Comparison of ENCODE assay signal across 18 cellular contexts in genomic region chr2:240183370-240184197, GRCh38. TPM values are rescaled to one million over a fixed set of nuclear protein-coding genes. Genes with fewer than 3 reads are reported as not detected.
DNase-seq lines count a peak whose midpoint lies in the region; ATAC-seq and TF ChIP-seq lines count a peak whose summit lies in the region.
"Had no signal": no experiment of that assay in that cellular context is flagged by ENCODE, and none has a peak within 500 bp of the region (broad histone marks: within the 10 kb centered on the region; RNA-seq: fewer than 3 reads in every experiment).

No MANE protein-coding gene starts in this region.

- H4K20me1 ChIP-seq in PC-3 (ENCODE audit: low read length) (no peaks in the 10 kb centered on the region), H9 (ENCODE audit: control insufficient read depth, insufficient read depth, insufficient read length) (no peaks in the 10 kb centered on the region)
- H4K20me1 ChIP-seq: BLaER1 treated with 17β-estradiol and CSF1 and Interleukin-3, amounts not matched to agents 10 nM and 100 nM had no signal

- peaks cover 6% of the 10 kb centered on the region for H3K9me3 ChIP-seq in RWPE2 (ENCODE audit: severe bottlenecking)
- no peaks in the 10 kb centered on the region for H3K9me3 ChIP-seq in aorta (ENCODE audit: control insufficient read depth, low read length)
- H3K9me3 ChIP-seq in PC-3 (ENCODE audit: low read length): peaks cover 4% of the 10 kb centered on the region; the same call in 1 of the 2 replicates
- H3K9me3 ChIP-seq in H9 (ENCODE audit: control insufficient read depth, low read depth, low read length): peaks cover 13% of the 10 kb centered on the region

- DNase-seq in NCI-H2171 (lab: John Stamatoyannopoulos, UW) (peak; percentile 43), RWPE2 (ENCODE audit: low spot score) (peak; percentile 20), mesenteric fat pad (ENCODE audit: low spot score) (peak; percentile 62), aorta (peak; percentile 18 to 55), PC-3 (no peak), H9 (no peak), Right ventricle myocardium superior (no peak)
- DNase-seq: CD8-positive, alpha-beta T cell; DMS79; GOT3; NCI-H1105; NCI-H187; NCI-H345; SIG-M5 had no signal

- no peak overlapping the region for H2BK120ac ChIP-seq in H9 (ENCODE audit: low read depth, low read length, poor library complexity, severe bottlenecking)

- H4K8ac ChIP-seq in H9 (replicated peaks; ENCODE audit: insufficient read length, low read depth, low read length): no peak overlapping the region

- H3K23me2 ChIP-seq in H9 (ENCODE audit: insufficient read length, low read depth, low read length, poor library complexity, severe bottlenecking): no peaks in the 10 kb centered on the region

- peaks cover 22 to 28% of the 10 kb centered on the region in 2 experiments for H3K9me3 Mint-ChIP-seq in H9

- no peak overlapping the region for H2BK5ac ChIP-seq in H9 (ENCODE audit: insufficient read length, low read length)

- H3K4ac ChIP-seq in H9 (ENCODE audit: low read depth, low read length): no peak overlapping the region

- no peak for TF ChIP-seq CTCF in RWPE2 (IDR thresholded peaks at IDR 0.05; ENCODE audit: poor library complexity, severe bottlenecking)
- no peak for TF ChIP-seq CTCF in PC-3 (conservative IDR thresholded peaks at IDR 0.05; ENCODE audit: low read depth, low read length)
- TF ChIP-seq CTCF in H9 (conservative IDR thresholded peaks at IDR 0.05): no peak

- H3K27me3 ChIP-seq in RWPE2 (ENCODE audit: insufficient read depth, poor library complexity, severe bottlenecking) (no peaks in the 10 kb centered on the region), aorta (ENCODE audit: control insufficient read depth in 1 of 2, insufficient read depth in 2 of 2, low read length in 1 of 2) (no peaks in the 10 kb centered on the region), PC-3 (ENCODE audit: low read length) (peaks cover 86% of the 10 kb centered on the region), H9 (ENCODE audit: insufficient read depth, low read length) (no peaks in the 10 kb centered on the region)
- H3K27me3 ChIP-seq: BLaER1 treated with 17β-estradiol and CSF1 and Interleukin-3, amounts not matched to agents 10 nM and 100 nM had no signal

- H3K79me2 ChIP-seq in PC-3 (ENCODE audit: low read length) (no peaks in the 10 kb centered on the region), H9 (ENCODE audit: insufficient read depth, low read length) (no peaks in the 10 kb centered on the region)

- H3K36me3 ChIP-seq in RWPE2 (ENCODE audit: low read depth) (no peaks in the 10 kb centered on the region), aorta (ENCODE audit: control insufficient read depth in 1 of 2, insufficient read depth in 2 of 2, low read length in 1 of 2) (no peaks in the 10 kb centered on the region), PC-3 (ENCODE audit: low read depth, low read length) (no peaks in the 10 kb centered on the region)
- H3K36me3 ChIP-seq: BLaER1 treated with 17β-estradiol and CSF1 and Interleukin-3, amounts not matched to agents 10 nM and 100 nM had no signal

- ATAC-seq in RWPE2 (ENCODE audit: low read depth) (no peak), aorta (ENCODE audit: low FRiP score) (no peak), PC-3 (no peak), Right ventricle myocardium superior (ENCODE audit: poor library complexity) (no peak)
- ATAC-seq: CD8-positive, alpha-beta T cell; K562; SK-N-SH treated with all-trans-retinoic acid at 6 μM for 48 hours had no signal

- no peak overlapping the region for H3T11ph ChIP-seq in H9 (ENCODE audit: low read length)

- H2BK12ac ChIP-seq in H9 (ENCODE audit: insufficient read length, low read depth, low read length): no peak overlapping the region

- intact Hi-C loops in aorta (cut with DNase I): no loop called here
- intact Hi-C loops in PC-3 (cut with micrococcal nuclease): no loop called here
- intact Hi-C loops in Right ventricle myocardium superior (cut with DNase I): no loop called here

- 81 to 83% methylated on average over 20 of the region's 20 CpGs for WGBS in aorta, 2 donors
- WGBS in H9 (ENCODE audit: extremely low coverage, insufficient read length, low lambda C conversion rate): no CpG with 5 or more reads among the region's 20 CpGs

- no peaks in the 10 kb centered on the region for H3K79me1 ChIP-seq in H9 (ENCODE audit: insufficient read depth, low read depth, low read length, poor library complexity, severe bottlenecking)

- peaks cover 24% of the 10 kb centered on the region for H3K27me3 Mint-ChIP-seq in H9 (ENCODE audit: low read depth)

- H2AFZ ChIP-seq in PC-3 (ENCODE audit: low read length) (no peak overlapping the region), H9 (ENCODE audit: low read length) (no peak overlapping the region)

- H3K9ac ChIP-seq in PC-3 (ENCODE audit: low read length) (no peak overlapping the region), H9 (ENCODE audit: extremely low read depth, insufficient read length, low read length) (no peak overlapping the region)
- H3K9ac ChIP-seq: BLaER1 treated with 17β-estradiol and CSF1 and Interleukin-3, amounts not matched to agents 10 nM and 100 nM had no signal

- CTCF ChIA-PET in PC-3 (lab: Charles Lee): no interaction called here

- no peak overlapping the region for H3K4me3 Mint-ChIP-seq in H9
- H3K4me3 Mint-ChIP-seq: CD8-positive, alpha-beta T cell had no signal

- H3F3A ChIP-seq in PC-3 (ENCODE audit: low read length, unreplicated experiment): no peaks in the 10 kb centered on the region

- no peak overlapping the region for H3K27ac Mint-ChIP-seq in H9
- H3K27ac Mint-ChIP-seq: CD8-positive, alpha-beta T cell had no signal

- H3K14ac ChIP-seq in H9 (ENCODE audit: insufficient read depth, low read length): no peak overlapping the region

- no peak overlapping the region for H2BK15ac ChIP-seq in H9 (ENCODE audit: low read depth, low read length)

- H3K27ac ChIP-seq in RWPE2 (ENCODE audit: poor library complexity, severe bottlenecking): no peak overlapping the region
- H3K27ac ChIP-seq in aorta (ENCODE audit: low read depth in 1 of 2, low read length in 2 of 2): no peak overlapping the region
- H3K27ac ChIP-seq in PC-3 (ENCODE audit: low read length): no peak overlapping the region
- no peak overlapping the region for H3K27ac ChIP-seq in H9 (ENCODE audit: insufficient read length, low read depth, low read length)
- H3K27ac ChIP-seq: BLaER1 treated with 17β-estradiol and CSF1 and Interleukin-3, amounts not matched to agents 10 nM and 100 nM had no signal

- H3K4me1 ChIP-seq in RWPE2 (ENCODE audit: insufficient read depth, poor library complexity, severe bottlenecking) (peaks cover 4% of the 10 kb centered on the region), aorta (ENCODE audit: control insufficient read depth in 1 of 2, insufficient read depth in 2 of 2, low read length in 2 of 2) (no peaks in the 10 kb centered on the region), PC-3 (ENCODE audit: insufficient read depth, low read length) (no peaks in the 10 kb centered on the region), H9 (ENCODE audit: insufficient read depth, low read length) (no peaks in the 10 kb centered on the region)
- H3K4me1 ChIP-seq: BLaER1 treated with 17β-estradiol and CSF1 and Interleukin-3, amounts not matched to agents 10 nM and 100 nM had no signal

- peaks cover 0 to 8% of the 10 kb centered on the region in 2 experiments; a peak in 1 of 4 replicates for H3K4me1 Mint-ChIP-seq in H9

- no peak overlapping the region for H2BK20ac ChIP-seq in H9 (ENCODE audit: low read depth, low read length, poor library complexity, severe bottlenecking)

- peaks cover 2 to 17% (median 2%) of the 10 kb centered on the region in 3 experiments; a peak in 4 of 7 replicates for H3K36me3 Mint-ChIP-seq in H9 (ENCODE audit: insufficient read depth in 1 of 3, low read depth in 3 of 3)
- H3K36me3 Mint-ChIP-seq: CD8-positive, alpha-beta T cell had no signal

- no peak overlapping the region for H3K4me3 ChIP-seq in RWPE2 (ENCODE audit: severe bottlenecking)
- H3K4me3 ChIP-seq in aorta (ENCODE audit: low read length in 2 of 2): no peak overlapping the region
- no peak overlapping the region for H3K4me3 ChIP-seq in PC-3 (ENCODE audit: low read length)
- H3K4me3 ChIP-seq: BLaER1 treated with 17β-estradiol and CSF1 and Interleukin-3, amounts not matched to agents 10 nM and 100 nM; K562 had no signal

- POLR2A ChIA-PET in PC-3 (lab: Charles Lee; ENCODE audit: unreplicated experiment): no interaction called here

- H3K9me2 ChIP-seq in PC-3 (replicated peaks; ENCODE audit: low read length): no peaks in the 10 kb centered on the region

- H3K4me2 ChIP-seq in PC-3 (ENCODE audit: low read length) (no peak overlapping the region), H9 (ENCODE audit: insufficient read depth, insufficient read length, low read length) (no peak overlapping the region)
- H3K4me2 ChIP-seq: BLaER1 treated with 17β-estradiol and CSF1 and Interleukin-3, amounts not matched to agents 10 nM and 100 nM had no signal

- BruUV-seq in PC-3 (replicated peaks; lab: Mats Ljungman, UMichigan): no TSS peak

- no peak overlapping the region for H4K91ac ChIP-seq in H9 (ENCODE audit: insufficient read length, low read depth, low read length)

- no peak overlapping the region for H4K5ac ChIP-seq in H9 (ENCODE audit: insufficient read length, low read depth, low read length)

- H3K56ac ChIP-seq in H9 (ENCODE audit: insufficient read length, low read depth, low read length): no peak overlapping the region

- H3K23ac ChIP-seq in H9 (ENCODE audit: insufficient read length, low read depth, low read length): no peak overlapping the region

- no peak overlapping the region for H2AK5ac ChIP-seq in H9 (ENCODE audit: insufficient read length, low read length)

- H3K18ac ChIP-seq in H9 (ENCODE audit: insufficient read length, low read depth, low read length): no peak overlapping the region

RNA-seq across cellular contexts. Expression of gene OTOS, which starts 43.1 kb away (rescaled TPM):
- total RNA-seq in mesenteric fat pad (not detected), aorta (not detected), PC-3 (2014; rRNA removed) (not detected in 2 replicates), H9 (2021) (not detected in 2 replicates), Right ventricle myocardium superior (not detected)
- not detected for polyA plus RNA-seq in aorta
- total RNA-seq: CD8-positive, alpha-beta T cell; K562; OCI-LY7 had no signal
- polyA plus RNA-seq: K562 had no signal

RNA-seq across cellular contexts. Expression of gene COPS9, which starts 47.5 kb away (rescaled TPM):
- total RNA-seq in mesenteric fat pad (118 TPM), aorta (10 to 100 TPM; 83.7 to 94.0 TPM), PC-3 (2014; rRNA removed) (317 and 473 TPM in 2 replicates), H9 (2021) (142 and 149 TPM in 2 replicates), Right ventricle myocardium superior (206 TPM)
- polyA plus RNA-seq in aorta: 100 to 1,000 TPM; 415 to 787 TPM

Comparison
In these comparisons a context has a peak if more than half of its experiments do, and no peak if none do; other contexts are left out.
1. DNase-seq: peak in NCI-H2171 (single experiment), RWPE2 (single experiment), mesenteric fat pad (single experiment) and aorta (2 of 2); none in PC-3 (single experiment), H9 (single experiment) and Right ventricle myocardium superior (single experiment).